ENCODE assay signal across 22 cellular contexts in the genomic region with DNA sequence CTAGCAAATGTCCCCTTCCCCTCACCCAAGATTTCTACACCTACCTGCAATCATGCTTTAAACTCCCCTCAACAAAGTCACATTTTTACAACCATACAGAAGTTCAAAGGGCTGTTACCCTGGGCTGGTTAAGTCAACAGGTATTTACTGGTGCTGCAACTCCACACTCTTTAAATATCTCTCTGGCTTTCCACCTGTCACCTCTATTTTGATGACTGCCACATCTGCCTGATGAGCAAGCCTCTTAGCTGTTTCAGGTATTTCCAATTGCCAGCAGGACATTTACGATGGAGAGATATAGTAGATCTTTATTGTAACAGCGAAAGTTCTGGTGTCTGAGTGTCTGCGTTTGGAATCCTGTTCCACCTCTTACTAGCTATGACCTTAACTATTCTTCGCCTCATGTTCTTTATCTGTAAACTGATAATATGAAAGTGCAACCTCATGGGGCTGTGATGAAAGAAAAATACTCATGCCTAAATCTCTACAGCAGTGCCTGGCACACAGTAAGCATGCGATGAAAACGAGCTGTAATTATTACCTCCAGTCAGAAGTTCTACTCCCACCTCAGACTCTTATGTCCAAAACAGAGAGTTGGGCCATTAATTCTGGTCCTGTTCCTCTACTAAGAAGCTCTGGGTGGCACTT. TPM values are rescaled to one million over a fixed set of nuclear protein-coding genes. Genes with fewer than 3 reads are reported as not detected.
A peak's percentile ranks its signal among the peaks of the same experiment; 100 is the strongest.
DNase-seq lines count a peak whose midpoint lies in the region; ATAC-seq and TF ChIP-seq lines count a peak whose summit lies in the region.
"Had no signal": no experiment of that assay in that cellular context is flagged by ENCODE, and none has a peak within 500 bp of the region (broad histone marks: within the 10 kb centered on the region; RNA-seq: fewer than 3 reads in every experiment).

No MANE protein-coding gene starts in this region.

- peaks cover 29% of the 10 kb centered on the region for H3K4me1 Mint-ChIP-seq in progenitor cell of endocrine pancreas (ENCODE audit: low read depth)
- H3K4me1 Mint-ChIP-seq: stimulated activated naive B cell treated with anti-CD40 and anti-IgM and Interleukin-4, amounts not matched to agents 10 μg/mL and 1 μg/mL and 100 μg/mL, for 72 hours had no signal

- DNase-seq in LoVo (ENCODE audit: low spot score) (peak; percentile 14), cardiac muscle cell (ENCODE audit: low read depth in 1 of 2, low spot score in 1 of 2) (no peak), right lobe of liver (no peak), progenitor cell of endocrine pancreas (ENCODE audit: low spot score, unreplicated experiment) (no peak), DMS114 treated with DMSO at 0.1 percent for 48 hours (lab: John Stamatoyannopoulos, UW; ENCODE audit: unreplicated experiment) (no peak), NCI-H510A (lab: John Stamatoyannopoulos, UW) (no peak), GM10266 (ENCODE audit: extremely low spot score) (no peak), caudate nucleus (lab: John Stamatoyannopoulos, UW) (no peak)
- DNase-seq: ACHN; DND-41; effector CD4-positive, alpha-beta T cell; erythroblast; HCEC 1CT; head of caudate nucleus; NCI-H1048; NCI-H187 treated with DMSO at 0.1 percent for 48 hours; NCI-H69; stimulated activated CD4-positive, alpha-beta T cell treated with anti-CD3 and anti-CD28 coated beads, Interleukin-4, amount 100 ng/mL, for 1 hour; stimulated activated naive B cell treated with anti-CD40 and anti-IgM and Interleukin-4, amounts not matched to agents 10 μg/mL and 1 μg/mL and 100 μg/mL, for 72 hours; T-helper 9 cell had no signal

- no peaks in the 10 kb centered on the region for H3K36me3 ChIP-seq in cardiac muscle cell
- H3K36me3 ChIP-seq in right lobe of liver = no peaks in the 10 kb centered on the region

- no peak for TF ChIP-seq CTCF in cardiac muscle cell (IDR thresholded peaks at IDR 0.05; ENCODE audit: low read depth, low read length)
- TF ChIP-seq CTCF in right lobe of liver (IDR thresholded peaks at IDR 0.05) = no peak
- no peak for TF ChIP-seq CTCF in progenitor cell of endocrine pancreas (IDR thresholded peaks at IDR 0.05; ENCODE audit: unreplicated experiment)
- no peak for TF ChIP-seq CTCF in GM10266 (IDR thresholded peaks at IDR 0.05; ENCODE audit: control insufficient read depth, insufficient read depth, low read depth, missing control alignments)

- 65% methylated on average over 6 of the region's 6 CpGs for WGBS in right lobe of liver (ENCODE audit: insufficient coverage, low coverage, low lambda C conversion rate, missing lambda C conversion rate)

- H3K4me1 ChIP-seq in cardiac muscle cell (ENCODE audit: low read depth) (peaks cover 35% of the 10 kb centered on the region), right lobe of liver (peaks cover 0 to 12% (median 0%) of the 10 kb centered on the region in 4 donors)

- no peaks in the 10 kb centered on the region for H3K9me3 ChIP-seq in cardiac muscle cell (ENCODE audit: low read depth)
- H3K9me3 ChIP-seq in right lobe of liver = no peaks in the 10 kb centered on the region

- H3K27ac Mint-ChIP-seq in progenitor cell of endocrine pancreas = peak overlapping the region; percentile 91
- H3K27ac Mint-ChIP-seq: activated naive CD8-positive, alpha-beta T cell; stimulated activated naive B cell treated with anti-CD40 and anti-IgM and Interleukin-4, amounts not matched to agents 10 μg/mL and 1 μg/mL and 100 μg/mL, for 72 hours had no signal

- H3K27ac ChIP-seq in cardiac muscle cell (peak overlapping the region; percentile 72), right lobe of liver (peak overlapping the region in 1 of 3 donors; percentile 9), caudate nucleus (ENCODE audit: low read depth, low read length) (no peak overlapping the region)

- no peaks in the 10 kb centered on the region for H3K36me3 Mint-ChIP-seq in progenitor cell of endocrine pancreas (ENCODE audit: insufficient read depth)
- H3K36me3 Mint-ChIP-seq: activated naive CD8-positive, alpha-beta T cell; stimulated activated naive B cell treated with anti-CD40 and anti-IgM and Interleukin-4, amounts not matched to agents 10 μg/mL and 1 μg/mL and 100 μg/mL, for 72 hours had no signal

- intact Hi-C loops in right lobe of liver (cut with DNase I) = no loop called here

- peak in 3 of 4 donors; percentile 59 to 74 (median 62) for ATAC-seq in right lobe of liver
- ATAC-seq: GM12878; stimulated activated naive B cell treated with anti-CD40 and anti-IgM and Interleukin-4, amounts not matched to agents 10 μg/mL and 1 μg/mL and 100 μg/mL, for 72 hours had no signal

- no peak for TF ChIP-seq POLR2A in right lobe of liver (IDR thresholded peaks at IDR 0.05)

- no peak overlapping the region for H3K4me3 Mint-ChIP-seq in progenitor cell of endocrine pancreas (ENCODE audit: low read depth)
- H3K4me3 Mint-ChIP-seq: activated naive CD8-positive, alpha-beta T cell; stimulated activated naive B cell treated with anti-CD40 and anti-IgM and Interleukin-4, amounts not matched to agents 10 μg/mL and 1 μg/mL and 100 μg/mL, for 72 hours had no signal

- no peaks in the 10 kb centered on the region for H3K9me3 Mint-ChIP-seq in progenitor cell of endocrine pancreas (ENCODE audit: low read depth)
- H3K9me3 Mint-ChIP-seq: stimulated activated naive B cell treated with anti-CD40 and anti-IgM and Interleukin-4, amounts not matched to agents 10 μg/mL and 1 μg/mL and 100 μg/mL, for 72 hours had no signal

- H3K27me3 ChIP-seq in cardiac muscle cell (no peaks in the 10 kb centered on the region), right lobe of liver (no peaks in the 10 kb centered on the region)

- H3K4me3 ChIP-seq in cardiac muscle cell = no peak overlapping the region
- no peak overlapping the region for H3K4me3 ChIP-seq in right lobe of liver
- H3K4me3 ChIP-seq: GM12878 had no signal

- no peaks in the 10 kb centered on the region for H3K27me3 Mint-ChIP-seq in progenitor cell of endocrine pancreas

RNA-seq across cellular contexts. Expression of a gene that starts 44.2 kb away (rescaled TPM):
- total RNA-seq in cardiac muscle cell (6,553 and 8,453 TPM in 2 replicates), right lobe of liver (100 to 1,000 TPM in 3 of 6 experiments, 10 to 100 TPM in 3; 44.3 to 180 (median 91.6) TPM), progenitor cell of endocrine pancreas (284 and 300 TPM in 2 replicates)
- polyA plus RNA-seq in cardiac muscle cell = 7,519 and 10,138 TPM in 2 replicates

Comparison
In these comparisons a context has a peak if more than half of its experiments do, and no peak if none do; other contexts are left out.
1. RNA of a gene that starts 44.2 kb away (total RNA-seq): 6,553 to 8,453 TPM in cardiac muscle cell; 284 to 300 TPM in progenitor cell of endocrine pancreas and 44.3 to 180 TPM in right lobe of liver; every median in the first group is over 10 times any median in the second.